ENCODE assay signal across 8 cellular contexts in genomic region chr3:14319654-14320182, GRCh38.
DNase-seq lines count a peak whose midpoint lies in the region; ATAC-seq and TF ChIP-seq lines count a peak whose summit lies in the region.

No MANE protein-coding gene starts in this region.

- intact Hi-C loops in left lung (cut with DNase I): no loop called here
- intact Hi-C loops in esophagus muscularis mucosa (cut with DNase I): no loop called here

- DNase-seq in CD1c-positive myeloid dendritic cell (ENCODE audit: extremely low spot score): peak; percentile 88
- DNase-seq in NCI-H526 treated with DMSO at 0.1 percent for 48 hours (lab: John Stamatoyannopoulos, UW): peak; percentile 16
- DNase-seq in astrocyte of the spinal cord (ENCODE audit: low read depth, low spot score): peak; percentile 46
- DNase-seq in left lung: peak in 1 of 2 donors; percentile 59
- DNase-seq in globus pallidus (ENCODE audit: low spot score): no peak
- no peak for DNase-seq in esophagus muscularis mucosa (ENCODE audit: extremely low spot score)

- TF ChIP-seq EP300 in esophagus muscularis mucosa (IDR thresholded peaks at IDR 0.05): no peak

- H3K4me1 ChIP-seq in left lung (peaks cover 0 to 9% of the 10 kb centered on the region in 2 donors), esophagus muscularis mucosa (peaks cover 0 to 6% (median 4%) of the 10 kb centered on the region in 4 donors)

- 76% methylated on average over 3 of the region's 3 CpGs for WGBS in esophagus muscularis mucosa

- no peak for TF ChIP-seq POLR2A in esophagus muscularis mucosa (IDR thresholded peaks at IDR 0.05; ENCODE audit: low read depth)

- no peak overlapping the region for H3K27ac ChIP-seq in left lung
- H3K27ac ChIP-seq in esophagus muscularis mucosa (replicated peaks in 1 of 4): no peak overlapping the region

- in situ Hi-C loops in astrocyte of the spinal cord (cut with HindIII; ENCODE audit: low sequenced_read_pairs): no loop called here

- H3K4me3 ChIP-seq in astrocyte of the spinal cord (ENCODE audit: low read depth, low read length): no peak overlapping the region
- H3K4me3 ChIP-seq in left lung: no peak overlapping the region
- H3K4me3 ChIP-seq in esophagus muscularis mucosa: no peak overlapping the region

- H3K27me3 ChIP-seq in left lung (no peaks in the 10 kb centered on the region), esophagus muscularis mucosa (no peaks in the 10 kb centered on the region)

- H3K36me3 ChIP-seq in left lung (no peaks in the 10 kb centered on the region), esophagus muscularis mucosa (no peaks in the 10 kb centered on the region)

- peaks cover 0 to 5% of the 10 kb centered on the region in 2 donors for H3K9me3 ChIP-seq in left lung
- peaks cover 0 to 5% (median 0%) of the 10 kb centered on the region in 4 donors for H3K9me3 ChIP-seq in esophagus muscularis mucosa

- ATAC-seq in GM18858 (IDR thresholded peaks at IDR 0.05; ENCODE audit: unreplicated experiment) (peak; percentile 92), HG02981 (IDR thresholded peaks at IDR 0.05; ENCODE audit: unreplicated experiment) (peak; percentile 97), left lung (peak; percentile 84)

- no peak for TF ChIP-seq CTCF in astrocyte of the spinal cord (IDR thresholded peaks at IDR 0.05; ENCODE audit: low read depth, low read length)
- no peak for TF ChIP-seq CTCF in left lung (IDR thresholded peaks at IDR 0.05)
- no peak for TF ChIP-seq CTCF in esophagus muscularis mucosa (IDR thresholded peaks at IDR 0.05)

Comparison
In these comparisons a context has a peak if more than half of its experiments do, and no peak if none do; other contexts are left out.
1. DNase-seq: peak in CD1c-positive myeloid dendritic cell (single experiment), NCI-H526 treated with DMSO at 0.1 percent for 48 hours (single experiment) and astrocyte of the spinal cord (single experiment); none in globus pallidus (single experiment) and esophagus muscularis mucosa (single experiment).
2. Peak in every context shown above with its lines, with median percentiles within 50 percentile points of each other: ATAC-seq.